ENCODE assay signal across 23 cellular contexts in genomic region chr9:82353631-82354030, GRCh38.
A peak's percentile ranks its signal among the peaks of the same experiment; 100 is the strongest.
DNase-seq lines count a peak whose midpoint lies in the region; ATAC-seq and TF ChIP-seq lines count a peak whose summit lies in the region.
"Had no signal": no experiment of that assay in that cellular context is flagged by ENCODE, and none has a peak within 500 bp of the region (broad histone marks: within the 10 kb centered on the region; RNA-seq: fewer than 3 reads in every experiment).

No MANE protein-coding gene starts in this region.

- no peaks in the 10 kb centered on the region for H3K27me3 Mint-ChIP-seq in HFFc6 (ENCODE audit: insufficient read depth)
- no peaks in the 10 kb centered on the region for H3K27me3 Mint-ChIP-seq in chondrocyte (ENCODE audit: low read depth)
- H3K27me3 Mint-ChIP-seq: CD4-positive, alpha-beta memory T cell had no signal

- H3K18ac ChIP-seq in trophoblast cell (ENCODE audit: low read length) = no peak overlapping the region

- no peak overlapping the region for H3K4me3 Mint-ChIP-seq in HFFc6
- no peak overlapping the region for H3K4me3 Mint-ChIP-seq in chondrocyte (ENCODE audit: unreplicated experiment)
- H3K4me3 Mint-ChIP-seq: CD4-positive, alpha-beta memory T cell had no signal

- H3K23ac ChIP-seq in trophoblast cell (ENCODE audit: low read length) = no peak overlapping the region

- no peak overlapping the region for H3K4me2 ChIP-seq in trophoblast cell (ENCODE audit: low read length)
- H3K4me2 ChIP-seq: A549 had no signal

- H3K27me3 ChIP-seq in trophoblast cell (ENCODE audit: insufficient read depth, low read length) = no peaks in the 10 kb centered on the region

- H2AFZ ChIP-seq in trophoblast cell (ENCODE audit: insufficient read depth, low read length, poor library complexity) = no peak overlapping the region

- POLR2A ChIA-PET in RWPE1 (lab: Yijun Ruan, JAX; ENCODE audit: low non-redundant PET) = no interaction called here

- H3K4me1 Mint-ChIP-seq in HFFc6 (ENCODE audit: low read depth) = peaks cover 35% of the 10 kb centered on the region
- peaks cover 15% of the 10 kb centered on the region for H3K4me1 Mint-ChIP-seq in chondrocyte (ENCODE audit: low read depth)
- H3K4me1 Mint-ChIP-seq: CD4-positive, alpha-beta memory T cell had no signal

- H3K36me3 Mint-ChIP-seq in HFFc6 (ENCODE audit: low read depth) (peaks cover 20% of the 10 kb centered on the region), chondrocyte (ENCODE audit: low read depth) (no peaks in the 10 kb centered on the region)
- H3K36me3 Mint-ChIP-seq: CD4-positive, alpha-beta memory T cell had no signal

- CTCF ChIA-PET in RWPE1 (lab: Yijun Ruan, JAX) = interaction anchor here (0.7 kb wide), 1 partner anchor 1113 kb away, joined by 3 read pairs; no protein-coding TSS in a partner anchor

- no CpG with 5 or more reads among the region's 2 CpGs for WGBS in trophoblast cell (ENCODE audit: extremely low coverage, insufficient coverage, insufficient read length)

- H3K4me3 ChIP-seq in epithelial cell of esophagus (ENCODE audit: low read length) (no peak overlapping the region), trophoblast cell (ENCODE audit: low read depth, low read length) (no peak overlapping the region)
- H3K4me3 ChIP-seq: A549 had no signal

- no peak overlapping the region for H2AK5ac ChIP-seq in trophoblast cell (ENCODE audit: low read length)

- DNase-seq in HFFc6 (no peak), RWPE1 (ENCODE audit: low spot score) (no peak), epithelial cell of esophagus (ENCODE audit: low read depth) (peak; percentile 66), trophoblast cell (no peak), NCI-H2029 (lab: John Stamatoyannopoulos, UW) (no peak), chondrocyte (ENCODE audit: low spot score) (no peak)
- DNase-seq: C1 segment of cervical spinal cord; CD4-positive, alpha-beta memory T cell; COR-L47; DMS53; GOT3; HCEC 1CT; Karpas-422; MV-4-11; NCI-H1105; NCI-H1436 treated with DMSO at 0.1 percent for 48 hours; NCI-H187 treated with DMSO at 0.1 percent for 48 hours; NCI-H526 treated with DMSO at 0.1 percent for 48 hours; SIG-M5 had no signal

- ATAC-seq in GM18868 (IDR thresholded peaks at IDR 0.05; ENCODE audit: unreplicated experiment) (no peak), HG02840 (IDR thresholded peaks at IDR 0.05; ENCODE audit: low FRiP score, unreplicated experiment) (no peak)
- ATAC-seq: A549, Panc1 had no signal

- peak overlapping the region; percentile 84 for H3K27ac Mint-ChIP-seq in HFFc6
- no peak overlapping the region for H3K27ac Mint-ChIP-seq in chondrocyte (ENCODE audit: unreplicated experiment)
- H3K27ac Mint-ChIP-seq: CD4-positive, alpha-beta memory T cell had no signal

- H2BK120ac ChIP-seq in trophoblast cell (ENCODE audit: insufficient read depth, low read length, poor library complexity) = no peak overlapping the region

- no peaks in the 10 kb centered on the region for H3K4me1 ChIP-seq in trophoblast cell (ENCODE audit: control insufficient read depth in 1 of 2, insufficient read depth in 2 of 2, low read length in 2 of 2)
- H3K4me1 ChIP-seq: A549 had no signal

- TF ChIP-seq CTCF in HFFc6 (IDR thresholded peaks at IDR 0.05) (no peak), RWPE1 (conservative IDR thresholded peaks at IDR 0.05; ENCODE audit: low read depth) (no peak), epithelial cell of esophagus (IDR thresholded peaks at IDR 0.05; ENCODE audit: insufficient read depth, low read depth, low read length, missing control alignments) (no peak), chondrocyte (IDR thresholded peaks at IDR 0.05) (no peak)

- no peaks in the 10 kb centered on the region for H3K79me1 ChIP-seq in trophoblast cell (ENCODE audit: low read length)

- H3K9me3 ChIP-seq in trophoblast cell (ENCODE audit: insufficient read depth, low read depth, low read length) = no peaks in the 10 kb centered on the region
- H3K9me3 ChIP-seq: A549 had no signal

- H3K79me2 ChIP-seq in trophoblast cell (ENCODE audit: control insufficient read depth, insufficient read depth, low read length, poor library complexity) = no peaks in the 10 kb centered on the region

- H4K8ac ChIP-seq in trophoblast cell (ENCODE audit: low read depth, low read length) = no peak overlapping the region

- no peak overlapping the region for H3K14ac ChIP-seq in trophoblast cell (ENCODE audit: low read length)

- H4K91ac ChIP-seq in trophoblast cell (ENCODE audit: low read depth, low read length) = peak overlapping the region; percentile 14

- no peak overlapping the region for H2BK12ac ChIP-seq in trophoblast cell (ENCODE audit: low read length)

- no peak overlapping the region for H2BK5ac ChIP-seq in trophoblast cell (ENCODE audit: low read depth, low read length, poor library complexity)

- H3K9me3 Mint-ChIP-seq in HFFc6 = peaks cover 9% of the 10 kb centered on the region
- peaks cover 9% of the 10 kb centered on the region for H3K9me3 Mint-ChIP-seq in chondrocyte (ENCODE audit: low read depth)

- H4K12ac ChIP-seq in trophoblast cell (ENCODE audit: low read depth, low read length) = no peak overlapping the region

- H3K4ac ChIP-seq in trophoblast cell (ENCODE audit: low read depth, low read length) = no peak overlapping the region

- H3K27ac ChIP-seq in RWPE1 = peak overlapping the region; percentile 70
- no peak overlapping the region for H3K27ac ChIP-seq in trophoblast cell (ENCODE audit: low read depth, low read length)
- H3K27ac ChIP-seq: A549 had no signal

- no peak overlapping the region for H3K9ac ChIP-seq in trophoblast cell (ENCODE audit: low read length)

- H3K36me3 ChIP-seq in trophoblast cell (ENCODE audit: control insufficient read depth in 1 of 2, insufficient read depth in 2 of 2, low read length in 2 of 2) = no peaks in the 10 kb centered on the region
